In the genomic region with DNA sequence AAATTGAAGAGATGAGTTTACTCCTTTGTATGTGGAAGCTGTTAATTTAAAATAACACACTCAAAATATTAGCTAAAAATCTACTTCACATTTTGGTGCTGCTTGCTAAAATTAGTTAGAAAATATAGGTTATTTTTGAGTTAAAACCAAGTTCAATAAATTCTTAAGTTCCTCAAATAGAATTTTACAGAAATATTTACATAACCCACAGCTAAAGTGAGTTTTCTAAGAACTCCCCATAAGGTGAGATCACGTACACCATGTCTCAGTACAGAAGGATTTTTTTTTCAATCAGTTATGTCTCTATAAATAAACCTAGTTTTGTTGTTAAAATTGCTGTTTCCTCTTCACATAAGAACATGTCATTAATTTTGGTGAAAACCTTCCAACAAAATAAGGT, we compare ENCODE assay signal across 21 cellular contexts.
A peak's percentile ranks its signal among the peaks of the same experiment; 100 is the strongest.
DNase-seq lines count a peak whose midpoint lies in the region; ATAC-seq, FAIRE-seq and TF ChIP-seq lines count a peak whose summit lies in the region.
"Had no signal": no experiment of that assay in that cellular context is flagged by ENCODE, and none has a peak within 500 bp of the region (broad histone marks: within the 10 kb centered on the region; RNA-seq: fewer than 3 reads in every experiment).

No MANE protein-coding gene starts in this region.

- TF ChIP-seq CTCF in D721Med (IDR thresholded peaks at IDR 0.05; ENCODE audit: insufficient read depth, missing control alignments) (no peak), colonic mucosa (IDR thresholded peaks at IDR 0.05) (no peak), progenitor cell of endocrine pancreas (IDR thresholded peaks at IDR 0.05; ENCODE audit: unreplicated experiment) (no peak)

- H3K36me3 ChIP-seq in colonic mucosa = no peaks in the 10 kb centered on the region
- H3K36me3 ChIP-seq: MG63 had no signal

- H3K9me3 ChIP-seq in colonic mucosa = no peaks in the 10 kb centered on the region
- H3K9me3 ChIP-seq: MG63 had no signal

- peak; percentile 62 for ATAC-seq in GM21723 (IDR thresholded peaks at IDR 0.05; ENCODE audit: unreplicated experiment)
- peak; percentile 78 for ATAC-seq in HG03432 (IDR thresholded peaks at IDR 0.05; ENCODE audit: unreplicated experiment)
- ATAC-seq: HepG2, T-helper 17 cell had no signal

- no peak overlapping the region for H3K27ac ChIP-seq in colonic mucosa
- H3K27ac ChIP-seq: HL-60 had no signal

- peaks cover 4% of the 10 kb centered on the region for H3K4me1 Mint-ChIP-seq in progenitor cell of endocrine pancreas (ENCODE audit: low read depth)
- H3K4me1 Mint-ChIP-seq: CD14-positive monocyte, T-helper 17 cell had no signal

- H3K4me1 ChIP-seq in colonic mucosa = no peaks in the 10 kb centered on the region

- FAIRE-seq in D721Med (lab: Jason Lieb, UNC) = peak; percentile 73
- FAIRE-seq in islet of Langerhans (lab: Jason Lieb, UNC) = peak; percentile 82
- FAIRE-seq: A204.1, HepG2, K562 had no signal

- H3K9me3 Mint-ChIP-seq in progenitor cell of endocrine pancreas (ENCODE audit: low read depth) = no peaks in the 10 kb centered on the region
- H3K9me3 Mint-ChIP-seq: CD14-positive monocyte had no signal

- intact Hi-C loops in colonic mucosa (cut with DNase I) = no loop called here

- no peaks in the 10 kb centered on the region for H3K27me3 Mint-ChIP-seq in progenitor cell of endocrine pancreas
- H3K27me3 Mint-ChIP-seq: T-helper 17 cell had no signal

- no peak overlapping the region for H3K4me3 ChIP-seq in colonic mucosa
- H3K4me3 ChIP-seq: K562, MG63 had no signal

- no peaks in the 10 kb centered on the region for H3K27me3 ChIP-seq in colonic mucosa
- H3K27me3 ChIP-seq: MG63 had no signal

- H3K36me3 Mint-ChIP-seq in progenitor cell of endocrine pancreas (ENCODE audit: insufficient read depth) = peaks cover 6% of the 10 kb centered on the region

- no peak overlapping the region for H3K9ac ChIP-seq in colonic mucosa (ENCODE audit: low read depth in 2 of 2, low read length in 2 of 2)

- DNase-seq in D721Med (ENCODE audit: insufficient read length, low spot score) (no peak), colonic mucosa (no peak), C1 segment of cervical spinal cord (lab: John Stamatoyannopoulos, UW) (no peak), progenitor cell of endocrine pancreas (ENCODE audit: low spot score, unreplicated experiment) (no peak), SIG-M5 treated with dmso at 0.1 percent for 504 hours (lab: John Stamatoyannopoulos, UW; ENCODE audit: unreplicated experiment) (no peak)
- DNase-seq: DMS79, MG63, NCI-H1417, NCI-H1694 treated with DMSO at 0.1 percent for 48 hours, NCI-H526 treated with DMSO at 0.1 percent for 48 hours, Right ventricle myocardium superior, SW 1271, T-helper 17 cell had no signal

- H3K27ac Mint-ChIP-seq in progenitor cell of endocrine pancreas = no peak overlapping the region
- H3K27ac Mint-ChIP-seq: CD14-positive monocyte, T-helper 17 cell had no signal

- no peak overlapping the region for H3K4me3 Mint-ChIP-seq in progenitor cell of endocrine pancreas (ENCODE audit: low read depth)
- H3K4me3 Mint-ChIP-seq: CD14-positive monocyte, T-helper 17 cell had no signal
